Comparison of ENCODE assay signal across 9 cellular contexts in the genomic region with DNA sequence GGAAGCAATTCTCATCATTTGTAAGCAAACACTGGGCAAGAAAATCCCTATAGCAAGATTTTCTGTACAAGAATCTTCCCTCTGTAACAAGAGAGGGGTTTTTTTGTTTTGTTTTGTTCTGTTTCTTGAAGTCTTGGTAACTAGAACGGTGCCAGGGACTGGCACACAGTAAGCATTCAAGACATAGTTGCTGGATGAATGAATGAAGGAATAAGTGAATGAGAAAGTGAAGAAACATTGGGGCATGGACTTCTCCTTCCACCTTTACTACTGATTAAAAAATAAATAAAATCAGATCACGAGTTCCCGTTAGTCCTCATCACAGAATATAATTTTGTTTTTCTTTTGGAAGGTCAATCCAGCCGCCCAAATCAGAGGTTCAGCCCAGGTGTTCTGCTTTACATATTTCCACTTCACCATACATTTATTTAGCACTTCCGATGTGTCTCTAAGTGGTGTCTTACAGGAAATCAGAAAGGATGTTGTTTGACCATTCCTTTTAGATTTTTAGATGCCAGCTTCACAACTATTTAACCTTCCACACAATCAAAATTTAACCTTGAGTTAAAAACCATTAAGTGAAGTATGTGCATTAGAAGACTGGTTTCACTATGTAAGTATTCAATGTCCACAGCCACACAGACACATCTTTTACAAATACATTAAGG.
A peak's percentile ranks its signal among the peaks of the same experiment; 100 is the strongest.
DNase-seq lines count a peak whose midpoint lies in the region; ATAC-seq and TF ChIP-seq lines count a peak whose summit lies in the region.
"Had no signal": no experiment of that assay in that cellular context is flagged by ENCODE, and none has a peak within 500 bp of the region (broad histone marks: within the 10 kb centered on the region; RNA-seq: fewer than 3 reads in every experiment).

No MANE protein-coding gene starts in this region.

- TF ChIP-seq CTCF in mucosa of descending colon (IDR thresholded peaks at IDR 0.05) = no peak

- H3K4me1 ChIP-seq in mucosa of descending colon (ENCODE audit: low read depth) = no peaks in the 10 kb centered on the region

- H3K36me3 ChIP-seq in mucosa of descending colon (ENCODE audit: low read depth) = no peaks in the 10 kb centered on the region

- ATAC-seq in GM18907 (IDR thresholded peaks at IDR 0.05; ENCODE audit: unreplicated experiment) = peak; percentile 45
- ATAC-seq in HG02642 (IDR thresholded peaks at IDR 0.05; ENCODE audit: poor library complexity, unreplicated experiment) = peak; percentile 35
- ATAC-seq in mucosa of descending colon = peak; percentile 18

- DNase-seq in M059J (ENCODE audit: low read depth) (peak; percentile 31), mucosa of descending colon (no peak), CD1c-positive myeloid dendritic cell (ENCODE audit: extremely low spot score) (no peak), NCI-H1092 treated with DMSO at 0.1 percent for 48 hours (lab: John Stamatoyannopoulos, UW) (no peak)
- no peak for DNase-seq in activated CD4-positive, CD25-positive, alpha-beta regulatory T cell (lab: John Stamatoyannopoulos, UW)
- DNase-seq in effector CD8-positive, alpha-beta T cell (lab: John Stamatoyannopoulos, UW) = no peak
- DNase-seq: activated T-cell treated with anti-CD3 and anti-CD28 coated beads for 4 hours had no signal

- intact Hi-C loops in mucosa of descending colon (cut with DNase I, micrococcal nuclease) = no loop called here

- H3K9me3 ChIP-seq in mucosa of descending colon = no peaks in the 10 kb centered on the region

- H3K4me3 ChIP-seq in mucosa of descending colon = no peak overlapping the region
